19 cellular contexts compared by ENCODE assay signal in the genomic region with DNA sequence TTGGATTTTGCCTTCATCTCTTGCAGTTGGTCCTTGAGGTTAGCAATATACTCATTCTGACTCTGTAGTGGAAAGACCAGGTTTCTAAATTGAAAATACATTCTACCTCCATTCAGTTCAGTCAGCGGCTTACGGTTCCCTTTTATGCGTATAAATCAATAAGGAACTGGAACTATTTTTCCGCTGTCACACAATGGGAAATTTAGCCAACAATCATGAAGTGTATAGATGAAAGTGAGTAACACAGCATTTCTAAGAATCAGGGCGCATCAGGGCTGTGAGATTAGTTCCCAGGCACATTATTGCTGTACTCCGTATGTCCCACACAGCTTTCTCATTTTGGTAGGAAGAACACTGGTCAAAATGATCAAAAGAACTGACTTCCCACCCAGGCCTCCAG.
"Had no signal": no experiment of that assay in that cellular context is flagged by ENCODE, and none has a peak within 500 bp of the region (broad histone marks: within the 10 kb centered on the region; RNA-seq: fewer than 3 reads in every experiment).

No MANE protein-coding gene starts in this region.

- DNase-seq: activated CD4-positive, alpha-beta T cell treated with anti-CD3 and anti-CD28 coated beads, Interleukin-2, amount 10 ng/mL, durations not matched to agents 24 days and 14 days; activated gamma-delta T cell; activated naive CD4-positive, alpha-beta T cell treated with anti-CD3 and anti-CD28 coated beads, Interleukin-2, amount 50 U/mL, for 16 hours; anterior cingulate cortex; cortex of kidney; islet precursor cell; left ventricle myocardium inferior; mucosa of descending colon; nephron progenitor cell; nucleus accumbens; sigmoid colon; small intestine; stimulated activated CD4-positive, alpha-beta T cell treated with anti-CD3 and anti-CD28 coated beads, Interleukin-4, amount 100 ng/mL, for 24 hours; stimulated activated CD8-positive, alpha-beta memory T cell treated with anti-CD3 and anti-CD28 coated beads, Interleukin-4, amount 100 ng/mL, for 48 hours; stimulated activated naive B cell treated with anti-CD40 and anti-IgM and Interleukin-4, amounts not matched to agents 10 μg/mL and 1 μg/mL and 100 μg/mL, for 72 hours; T-helper 1 cell had no signal

- H3K27me3 Mint-ChIP-seq: activated CD4-positive, alpha-beta T cell treated with anti-CD3 and anti-CD28 coated beads, Interleukin-2, amount 10 ng/mL, durations not matched to agents 24 days and 14 days; stimulated activated naive B cell treated with anti-CD40 and anti-IgM and Interleukin-4, amounts not matched to agents 10 μg/mL and 1 μg/mL and 100 μg/mL, for 72 hours had no signal

- H3K27ac Mint-ChIP-seq: activated CD4-positive, alpha-beta T cell treated with anti-CD3 and anti-CD28 coated beads, Interleukin-2, amount 10 ng/mL, durations not matched to agents 24 days and 14 days; activated T-helper 1 cell treated with anti-CD3 and anti-CD28 coated beads, Interleukin-12 subunit alpha, Interleukin-12 subunit beta, Interleukin-2, Interleukin-4 antibody, amounts not matched to agents 30 ng/mL and 10 ng/mL and 1 ng/mL, durations not matched to agents 14 hours and 24 hours and 36 hours; stimulated activated naive B cell treated with anti-CD40 and anti-IgM and Interleukin-4, amounts not matched to agents 10 μg/mL and 1 μg/mL and 100 μg/mL, for 72 hours had no signal

- H3K4me3 Mint-ChIP-seq: activated CD4-positive, alpha-beta T cell treated with anti-CD3 and anti-CD28 coated beads, Interleukin-2, amount 10 ng/mL, durations not matched to agents 24 days and 14 days; activated T-helper 1 cell treated with anti-CD3 and anti-CD28 coated beads, Interleukin-12 subunit alpha, Interleukin-12 subunit beta, Interleukin-2, Interleukin-4 antibody, amounts not matched to agents 30 ng/mL and 10 ng/mL and 1 ng/mL, durations not matched to agents 14 hours and 24 hours and 36 hours; nephron progenitor cell; stimulated activated naive B cell treated with anti-CD40 and anti-IgM and Interleukin-4, amounts not matched to agents 10 μg/mL and 1 μg/mL and 100 μg/mL, for 72 hours had no signal

- H3K9me3 Mint-ChIP-seq: activated CD4-positive, alpha-beta T cell treated with anti-CD3 and anti-CD28 coated beads, Interleukin-2, amount 10 ng/mL, durations not matched to agents 24 days and 14 days; activated T-helper 1 cell treated with anti-CD3 and anti-CD28 coated beads, Interleukin-12 subunit alpha, Interleukin-12 subunit beta, Interleukin-2, Interleukin-4 antibody, amounts not matched to agents 30 ng/mL and 10 ng/mL and 1 ng/mL, durations not matched to agents 14 hours and 24 hours and 36 hours; nephron progenitor cell; stimulated activated naive B cell treated with anti-CD40 and anti-IgM and Interleukin-4, amounts not matched to agents 10 μg/mL and 1 μg/mL and 100 μg/mL, for 72 hours had no signal

- H3K4me1 Mint-ChIP-seq: activated CD4-positive, alpha-beta T cell treated with anti-CD3 and anti-CD28 coated beads, Interleukin-2, amount 10 ng/mL, durations not matched to agents 24 days and 14 days; stimulated activated naive B cell treated with anti-CD40 and anti-IgM and Interleukin-4, amounts not matched to agents 10 μg/mL and 1 μg/mL and 100 μg/mL, for 72 hours had no signal

- ATAC-seq: gastroesophageal sphincter; mucosa of descending colon; psoas muscle; stimulated activated naive B cell treated with anti-CD40 and anti-IgM and Interleukin-4, amounts not matched to agents 10 μg/mL and 1 μg/mL and 100 μg/mL, for 72 hours had no signal
